In genomic region chr5:138492552-138493045, GRCh38 we compare ENCODE assay signal across 8 cellular contexts. TPM values are rescaled to one million over a fixed set of nuclear protein-coding genes. Genes with fewer than 3 reads are reported as not detected.
DNase-seq lines count a peak whose midpoint lies in the region; ATAC-seq, FAIRE-seq and TF ChIP-seq lines count a peak whose summit lies in the region.

No MANE protein-coding gene starts in this region.

- H3K36me3 Mint-ChIP-seq in activated T-helper 2 cell treated with anti-CD3 and anti-CD28 coated beads, Interferon-gamma antibody, Interleukin-2, Interleukin-4, amounts not matched to agents 10 μg/mL and 5 μg/mL and 100 μg/mL, durations not matched to agents 14 hours and 24 hours and 36 hours (ENCODE audit: low read depth): no peaks in the 10 kb centered on the region

- TF ChIP-seq POLR2A in stomach (IDR thresholded peaks at IDR 0.05): no peak

- intact Hi-C loops in activated T-helper 2 cell treated with anti-CD3 and anti-CD28 coated beads, Interferon-gamma antibody, Interleukin-2, Interleukin-4, amounts not matched to agents 10 μg/mL and 5 μg/mL and 100 μg/mL, durations not matched to agents 14 hours and 24 hours and 36 hours (cut with micrococcal nuclease): loop anchor here (1.0 to 10.0 kb wide), 3 partner anchors 27 to 318 kb away; partner anchors contain the start of genes BRD8, EGR1, ETF1 and KIF20A
- intact Hi-C loops in kidney (cut with DNase I): no loop called here
- intact Hi-C loops in stomach (cut with DNase I; ENCODE audit: low total_unique reads): no loop called here

- in situ Hi-C loops in GM13976 (cut with MboI; ENCODE audit: low sequenced_read_pairs, unreplicated experiment): no loop called here

- H3K9me3 ChIP-seq in kidney (ENCODE audit: control insufficient read depth in 1 of 2, low read length in 2 of 2) (no peaks in the 10 kb centered on the region), stomach (no peaks in the 10 kb centered on the region)

- H3K27ac Mint-ChIP-seq in activated T-helper 2 cell treated with anti-CD3 and anti-CD28 coated beads, Interferon-gamma antibody, Interleukin-2, Interleukin-4, amounts not matched to agents 10 μg/mL and 5 μg/mL and 100 μg/mL, durations not matched to agents 14 hours and 24 hours and 36 hours: peak overlapping the region; percentile 69

- H3K36me3 ChIP-seq in kidney (ENCODE audit: control insufficient read depth in 1 of 2, insufficient read depth in 2 of 2, low read length in 2 of 2) (no peaks in the 10 kb centered on the region), stomach (no peaks in the 10 kb centered on the region)

- H3K4me3 ChIP-seq in kidney (ENCODE audit: low read length in 2 of 2) (peak overlapping the region; percentile 15 to 58), stomach (peak overlapping the region; percentile 53 to 67 (median 57))

- peak; percentile 18 for DNase-seq in NCI-H1092 treated with DMSO at 0.1 percent for 48 hours (lab: John Stamatoyannopoulos, UW)
- no peak for DNase-seq in NCI-H1092 (lab: John Stamatoyannopoulos, UW)
- no peak for DNase-seq in activated T-helper 2 cell treated with anti-CD3 and anti-CD28 coated beads, Interferon-gamma antibody, Interleukin-2, Interleukin-4, amounts not matched to agents 10 μg/mL and 5 μg/mL and 100 μg/mL, durations not matched to agents 14 hours and 24 hours and 36 hours (ENCODE audit: low spot score)
- DNase-seq in kidney: no peak
- no peak for DNase-seq in stomach
- DNase-seq in GM13976 (ENCODE audit: low spot score): no peak

- no peak for TF ChIP-seq EP300 in stomach (IDR thresholded peaks at IDR 0.05)

- peaks cover 4 to 17% of the 10 kb centered on the region in 2 donors for H3K4me1 ChIP-seq in kidney (ENCODE audit: control insufficient read depth in 1 of 2, insufficient read depth in 1 of 2, low read depth in 1 of 2, low read length in 2 of 2)
- peaks cover 25 to 44% (median 38%) of the 10 kb centered on the region in 4 donors for H3K4me1 ChIP-seq in stomach

- H3K4me1 Mint-ChIP-seq in activated T-helper 2 cell treated with anti-CD3 and anti-CD28 coated beads, Interferon-gamma antibody, Interleukin-2, Interleukin-4, amounts not matched to agents 10 μg/mL and 5 μg/mL and 100 μg/mL, durations not matched to agents 14 hours and 24 hours and 36 hours (ENCODE audit: low read depth): peaks cover 12% of the 10 kb centered on the region

- FAIRE-seq in kidney (lab: Jason Lieb, UNC): no peak

- peaks cover 0 to 25% (median 7%) of the 10 kb centered on the region in 3 donors for H3K27me3 ChIP-seq in stomach

- TF ChIP-seq CTCF in kidney (IDR thresholded peaks at IDR 0.05; ENCODE audit: borderline replicate concordance, extremely low read depth, insufficient read depth) (no peak), stomach (IDR thresholded peaks at IDR 0.05) (no peak), GM13976 (IDR thresholded peaks at IDR 0.05; ENCODE audit: borderline replicate concordance, control extremely low read depth, extremely low read depth, insufficient read depth, missing control alignments) (no peak)

- 25 to 44% (median 33%) methylated on average over 10 of the region's 10 CpGs for WGBS in stomach, 5 donors

- no peak for ATAC-seq in HG03025 (IDR thresholded peaks at IDR 0.05; ENCODE audit: low FRiP score, unreplicated experiment)
- ATAC-seq in GM21576 (IDR thresholded peaks at IDR 0.05; ENCODE audit: unreplicated experiment): no peak

- peak overlapping the region in 1 of 2 donors; percentile 46 for H3K9ac ChIP-seq in kidney (ENCODE audit: low read length in 2 of 2)

- H3K27ac ChIP-seq in kidney (ENCODE audit: low read depth in 2 of 2, low read length in 2 of 2) (no peak overlapping the region), stomach (peak overlapping the region in 4 of 5 donors; percentile 9 to 82 (median 74))

- no peaks in the 10 kb centered on the region for H3K9me3 Mint-ChIP-seq in activated T-helper 2 cell treated with anti-CD3 and anti-CD28 coated beads, Interferon-gamma antibody, Interleukin-2, Interleukin-4, amounts not matched to agents 10 μg/mL and 5 μg/mL and 100 μg/mL, durations not matched to agents 14 hours and 24 hours and 36 hours

- H3K27me3 Mint-ChIP-seq in activated T-helper 2 cell treated with anti-CD3 and anti-CD28 coated beads, Interferon-gamma antibody, Interleukin-2, Interleukin-4, amounts not matched to agents 10 μg/mL and 5 μg/mL and 100 μg/mL, durations not matched to agents 14 hours and 24 hours and 36 hours (ENCODE audit: low read depth): peaks cover 21% of the 10 kb centered on the region

- peak overlapping the region; percentile 91 for H3K4me3 Mint-ChIP-seq in activated T-helper 2 cell treated with anti-CD3 and anti-CD28 coated beads, Interferon-gamma antibody, Interleukin-2, Interleukin-4, amounts not matched to agents 10 μg/mL and 5 μg/mL and 100 μg/mL, durations not matched to agents 14 hours and 24 hours and 36 hours (ENCODE audit: low read depth)

RNA-seq across cellular contexts. Expression of gene EGR1, which starts 27.3 kb away (rescaled TPM):
- 41.9 and 43.0 TPM in 2 replicates for total RNA-seq in activated T-helper 2 cell treated with anti-CD3 and anti-CD28 coated beads, Interferon-gamma antibody, Interleukin-2, Interleukin-4, amounts not matched to agents 10 μg/mL and 5 μg/mL and 100 μg/mL, durations not matched to agents 14 hours and 24 hours and 36 hours
- total RNA-seq in kidney: 68.6 TPM
- 65.8 TPM for polyA plus RNA-seq in kidney (ENCODE audit: insufficient read depth, low read depth, low replicate concordance)
- 10 to 100 TPM in 4 of 5 donors, 1 to 10 TPM in 1; 7.7 to 83.9 (median 48.1) TPM for total RNA-seq in stomach
- polyA plus RNA-seq in stomach: 10 to 100 TPM; 17.0 to 45.4 (median 30.2) TPM

RNA-seq across cellular contexts. Expression of gene ETF1, which starts 50.4 kb away (rescaled TPM):
- total RNA-seq in activated T-helper 2 cell treated with anti-CD3 and anti-CD28 coated beads, Interferon-gamma antibody, Interleukin-2, Interleukin-4, amounts not matched to agents 10 μg/mL and 5 μg/mL and 100 μg/mL, durations not matched to agents 14 hours and 24 hours and 36 hours: 169 and 170 TPM in 2 replicates
- total RNA-seq in kidney: 85.6 TPM
- polyA plus RNA-seq in kidney (ENCODE audit: insufficient read depth, low read depth, low replicate concordance): 37.5 TPM
- total RNA-seq in stomach: 100 to 1,000 TPM in 1 of 5 donors, 10 to 100 TPM in 3, 1 to 10 TPM in 1; 9.0 to 119 (median 53.3) TPM
- 10 to 100 TPM; 35.7 to 66.3 (median 48.7) TPM for polyA plus RNA-seq in stomach

RNA-seq across cellular contexts. Expression of gene REEP2, which starts 53.7 kb away (rescaled TPM):
- 9.7 and 11.1 TPM in 2 replicates for total RNA-seq in activated T-helper 2 cell treated with anti-CD3 and anti-CD28 coated beads, Interferon-gamma antibody, Interleukin-2, Interleukin-4, amounts not matched to agents 10 μg/mL and 5 μg/mL and 100 μg/mL, durations not matched to agents 14 hours and 24 hours and 36 hours
- total RNA-seq in kidney (1.9 TPM), stomach (10 to 100 TPM in 1 of 5 donors, 1 to 10 TPM in 2, not detected in 2; 4.5 to 73.3 (median 7.7) TPM)
- polyA plus RNA-seq in kidney (ENCODE audit: insufficient read depth, low read depth, low replicate concordance) (8.8 TPM), stomach (1 to 10 TPM; 2.1 to 5.8 (median 3.1) TPM)

Comparison
In these comparisons a context has a peak if more than half of its experiments do, and no peak if none do; other contexts are left out.
1. H3K27ac ChIP-seq: peak in stomach (4 of 5); none in kidney (0 of 2).